21 cellular contexts compared by ENCODE assay signal in the genomic region with DNA sequence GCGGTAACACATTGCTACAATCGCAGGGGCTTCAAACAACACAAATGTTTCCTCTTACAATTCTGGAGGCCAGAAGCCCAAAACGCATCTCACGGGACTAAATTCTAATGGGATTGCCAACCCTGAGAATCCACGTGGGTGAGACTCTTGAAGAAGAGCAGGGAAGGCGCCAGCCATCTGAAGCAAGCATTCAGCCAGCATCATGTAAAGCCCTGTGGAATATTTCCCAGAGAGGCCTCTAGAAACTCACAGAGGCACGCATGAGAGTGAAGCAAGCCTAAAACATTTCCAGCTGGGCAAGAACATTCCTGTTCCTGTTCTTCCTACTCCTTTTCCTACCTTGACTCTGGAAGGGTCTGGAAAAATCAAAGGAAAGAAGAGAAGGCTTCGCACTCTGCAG. TPM values are rescaled to one million over a fixed set of nuclear protein-coding genes. Genes with fewer than 3 reads are reported as not detected.
"Had no signal": no experiment of that assay in that cellular context is flagged by ENCODE, and none has a peak within 500 bp of the region (broad histone marks: within the 10 kb centered on the region; RNA-seq: fewer than 3 reads in every experiment).

No MANE protein-coding gene starts in this region.

- DNase-seq: effector CD4-positive, alpha-beta T cell; endodermal cell; erythroblast; glutamatergic neuron; islet precursor cell; mammary epithelial cell; naive thymus-derived CD8-positive, alpha-beta T cell; psoas muscle; sigmoid colon; stimulated activated CD4-positive, alpha-beta T cell treated with anti-CD3 and anti-CD28 coated beads, Interleukin-2, amount 100 ng/mL, for 24 hours; stimulated activated CD4-positive, alpha-beta T cell treated with anti-CD3 and anti-CD28 coated beads, Interleukin-4, amount 100 ng/mL, for 4 hours; stimulated activated naive CD4-positive, alpha-beta T cell; thyroid gland; upper lobe of left lung; uterus had no signal

- H3K27me3 ChIP-seq: gastroesophageal sphincter, sigmoid colon, suprapubic skin, thyroid gland, upper lobe of left lung, uterus had no signal

- H3K27ac ChIP-seq: gastroesophageal sphincter, neutrophil, psoas muscle, sigmoid colon, skin epidermis, suprapubic skin, thyroid gland, upper lobe of left lung, uterus had no signal

- H3K4me3 ChIP-seq: gastroesophageal sphincter, psoas muscle, sigmoid colon, skin epidermis, suprapubic skin, thyroid gland, upper lobe of left lung, uterus had no signal

- H3K36me3 ChIP-seq: gastroesophageal sphincter, neutrophil, sigmoid colon, suprapubic skin, thyroid gland, upper lobe of left lung, uterus had no signal

- H3K4me1 ChIP-seq: psoas muscle, sigmoid colon, thyroid gland, upper lobe of left lung, uterus had no signal

- H3K9me3 ChIP-seq: gastroesophageal sphincter, neutrophil, psoas muscle, sigmoid colon, suprapubic skin, thyroid gland, upper lobe of left lung, uterus had no signal

RNA-seq across cellular contexts. Expression of a gene that starts 19.6 kb away (rescaled TPM):
- total RNA-seq: dermis microvascular lymphatic vessel endothelial cell; mononuclear cell; naive thymus-derived CD8-positive, alpha-beta T cell had no signal
